15 cellular contexts compared by ENCODE assay signal in the genomic region with DNA sequence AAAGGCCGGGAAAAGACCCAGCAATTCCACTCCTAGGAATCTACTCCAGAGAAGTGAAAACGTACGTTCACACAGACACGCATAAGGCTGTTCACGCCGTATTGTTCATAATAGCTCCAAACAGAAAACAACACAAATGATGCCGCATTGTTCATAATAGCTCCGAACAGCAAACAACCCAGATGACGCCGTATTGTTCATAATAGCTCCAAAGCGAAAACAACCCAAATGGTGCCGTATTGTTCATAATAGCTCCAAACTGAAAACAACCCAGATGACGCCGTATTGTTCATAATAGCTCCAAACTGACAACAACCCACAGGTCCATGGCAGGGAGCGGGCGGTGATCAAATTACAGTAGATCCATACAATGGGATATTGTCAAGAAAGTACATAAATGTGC.
A peak's percentile ranks its signal among the peaks of the same experiment; 100 is the strongest.
DNase-seq lines count a peak whose midpoint lies in the region; TF ChIP-seq lines count a peak whose summit lies in the region.
"Had no signal": no experiment of that assay in that cellular context is flagged by ENCODE, and none has a peak within 500 bp of the region (broad histone marks: within the 10 kb centered on the region; RNA-seq: fewer than 3 reads in every experiment).

No MANE protein-coding gene starts in this region.

- peak overlapping the region; percentile 40 for H3K4me3 ChIP-seq in fibroblast of villous mesenchyme (ENCODE audit: low read depth, low read length)
- H3K4me3 ChIP-seq: cardiac muscle cell, GM12878, hepatocyte, lung had no signal

- TF ChIP-seq CTCF in fibroblast of villous mesenchyme (IDR thresholded peaks at IDR 0.05; ENCODE audit: insufficient read depth, low read depth, low read length), result no peak

- DNase-seq in Ammon's horn (ENCODE audit: low spot score), result peak; percentile 33
- DNase-seq in HT1080 (ENCODE audit: low read depth), result peak; percentile 63
- peak; percentile 63 for DNase-seq in NCI-H82 treated with DMSO at 0.1 percent for 48 hours (lab: John Stamatoyannopoulos, UW; ENCODE audit: unreplicated experiment)
- DNase-seq in fibroblast of villous mesenchyme (ENCODE audit: low read depth), result peak; percentile 84
- DNase-seq in stimulated activated CD4-positive, alpha-beta T cell treated with anti-CD3 and anti-CD28 coated beads, Interleukin-1b, Interleukin-23, amount 100 ng/mL, for 48 hours, result no peak
- DNase-seq in NCI-H1048 (lab: John Stamatoyannopoulos, UW), result no peak
- no peak for DNase-seq in NCI-H510A treated with DMSO at 0.1 percent for 48 hours (lab: John Stamatoyannopoulos, UW)
- DNase-seq in NOMO-1 treated with DMSO at 0.1 percent for 48 hours (lab: John Stamatoyannopoulos, UW; ENCODE audit: unreplicated experiment), result no peak
- DNase-seq: DMS79 treated with DMSO at 0.1 percent for 48 hours; NCI-H226; stimulated activated CD4-positive, alpha-beta T cell treated with anti-CD3 and anti-CD28 coated beads, Interleukin-2, amount 100 ng/mL, for 48 hours had no signal

Comparison
In these comparisons a context has a peak if more than half of its experiments do, and no peak if none do; other contexts are left out.
1. DNase-seq: peak in Ammon's horn (single experiment), HT1080 (single experiment), NCI-H82 treated with DMSO at 0.1 percent for 48 hours (single experiment) and fibroblast of villous mesenchyme (single experiment); none in stimulated activated CD4-positive, alpha-beta T cell treated with anti-CD3 and anti-CD28 coated beads, Interleukin-1b, Interleukin-23, amount 100 ng/mL, for 48 hours (single experiment), NCI-H1048 (single experiment), NCI-H510A treated with DMSO at 0.1 percent for 48 hours (single experiment) and NOMO-1 treated with DMSO at 0.1 percent for 48 hours (single experiment).